Comparison of ENCODE assay signal across 1 cellular context in the genomic region with DNA sequence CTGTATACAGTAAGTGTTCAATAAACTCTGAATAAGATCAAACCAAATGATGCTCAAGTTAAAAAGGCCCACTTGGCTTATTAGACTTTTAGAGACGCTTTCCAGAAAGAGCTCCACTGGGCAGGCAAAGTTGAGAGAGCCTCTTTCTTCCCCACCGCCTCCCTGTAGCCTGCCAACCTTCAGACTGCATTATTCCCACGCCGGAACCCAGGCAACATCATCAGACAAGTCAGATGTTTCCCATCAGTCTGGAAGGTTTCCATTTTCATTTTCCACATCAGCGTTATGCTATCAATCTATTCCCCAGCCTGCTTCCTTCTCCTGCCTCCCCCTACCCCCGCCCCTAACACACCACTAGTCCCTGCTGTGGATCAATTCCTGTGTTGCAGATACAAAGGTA.
TF ChIP-seq lines count a peak whose summit lies in the region.

No MANE protein-coding gene starts in this region.

TF ChIP-seq in H1, 55 proteins besides CTCF, POLR2A, EP300 and RAD21 (continued from another document):
- TF ChIP-seq FOSL1 (IDR thresholded peaks at IDR 0.05; ENCODE audit: insufficient read depth, low read depth, low read length): no peak
- TF ChIP-seq TBP (IDR thresholded peaks at IDR 0.05; ENCODE audit: low read depth, low read length): no peak
- TF ChIP-seq HDAC2 (IDR thresholded peaks at IDR 0.05; ENCODE audit: borderline replicate concordance in 1 of 2, low read depth in 2 of 2, low read length in 2 of 2): no peak
